1 cellular context compared by ENCODE assay signal in the genomic region with DNA sequence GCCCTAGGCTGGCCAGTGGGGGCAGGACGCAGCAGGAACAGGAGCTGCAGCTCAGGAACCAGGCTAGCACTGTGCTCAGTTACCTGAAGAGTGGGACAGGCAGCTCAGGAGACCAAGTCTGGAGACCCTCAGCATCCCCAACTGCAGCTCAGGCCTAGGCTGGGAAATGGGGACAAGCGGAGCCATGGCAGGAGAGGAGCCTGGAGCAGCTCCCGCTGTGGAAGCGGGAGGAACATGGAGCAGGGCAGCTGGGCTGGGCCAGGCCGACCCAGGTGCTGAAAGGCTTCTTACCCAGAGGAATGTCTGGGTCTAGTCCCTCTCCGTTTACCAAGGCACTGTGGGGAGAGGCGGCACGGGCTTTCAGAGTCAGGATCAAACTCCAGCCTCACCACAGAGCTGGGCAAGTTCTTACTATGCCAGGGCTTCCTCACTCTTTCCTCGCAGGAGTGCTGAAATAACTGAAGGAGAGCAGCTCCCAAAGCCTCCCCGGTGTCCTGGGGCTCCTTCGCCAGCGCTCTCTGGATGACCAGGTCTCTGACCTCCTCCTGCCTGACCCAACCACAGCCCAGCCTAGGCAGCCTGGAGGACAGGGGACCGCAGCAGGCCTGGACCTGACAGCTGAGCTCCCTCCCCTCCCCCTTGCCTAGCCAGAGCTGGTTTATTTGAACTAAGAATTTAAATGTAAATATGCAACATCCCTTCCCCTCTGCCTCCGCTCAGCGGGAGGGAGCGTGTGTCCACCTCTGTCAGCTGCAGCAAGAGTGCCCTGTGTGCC.
TF ChIP-seq lines count a peak whose summit lies in the region.

No MANE protein-coding gene starts in this region.

TF ChIP-seq in HepG2, 621 proteins besides CTCF, POLR2A, EP300 and RAD21 (continued from another document and continues in another):
- TF ChIP-seq, protein P1, sequence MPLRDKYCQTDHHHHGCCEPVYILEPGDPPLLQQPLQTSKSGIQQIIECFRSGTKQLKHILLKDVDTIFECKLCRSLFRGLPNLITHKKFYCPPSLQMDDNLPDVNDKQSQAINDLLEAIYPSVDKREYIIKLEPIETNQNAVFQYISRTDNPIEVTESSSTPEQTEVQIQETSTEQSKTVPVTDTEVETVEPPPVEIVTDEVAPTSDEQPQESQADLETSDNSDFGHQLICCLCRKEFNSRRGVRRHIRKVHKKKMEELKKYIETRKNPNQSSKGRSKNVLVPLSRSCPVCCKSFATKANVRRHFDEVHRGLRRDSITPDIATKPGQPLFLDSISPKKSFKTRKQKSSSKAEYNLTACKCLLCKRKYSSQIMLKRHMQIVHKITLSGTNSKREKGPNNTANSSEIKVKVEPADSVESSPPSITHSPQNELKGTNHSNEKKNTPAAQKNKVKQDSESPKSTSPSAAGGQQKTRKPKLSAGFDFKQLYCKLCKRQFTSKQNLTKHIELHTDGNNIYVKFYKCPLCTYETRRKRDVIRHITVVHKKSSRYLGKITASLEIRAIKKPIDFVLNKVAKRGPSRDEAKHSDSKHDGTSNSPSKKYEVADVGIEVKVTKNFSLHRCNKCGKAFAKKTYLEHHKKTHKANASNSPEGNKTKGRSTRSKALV (CRISPR knock-in tag; IDR thresholded peaks at IDR 0.05), result no peak
- TF ChIP-seq ZNF781 (CRISPR knock-in tag; IDR thresholded peaks at IDR 0.05; ENCODE audit: borderline replicate concordance, not compliant biosample characterization), result no peak
- no peak for TF ChIP-seq IRX3 (CRISPR knock-in tag; IDR thresholded peaks at IDR 0.05; ENCODE audit: borderline replicate concordance, low read depth)
- no peak for TF ChIP-seq RFX5 (IDR thresholded peaks at IDR 0.05; ENCODE audit: low read depth, low read length)
- TF ChIP-seq, protein P2, sequence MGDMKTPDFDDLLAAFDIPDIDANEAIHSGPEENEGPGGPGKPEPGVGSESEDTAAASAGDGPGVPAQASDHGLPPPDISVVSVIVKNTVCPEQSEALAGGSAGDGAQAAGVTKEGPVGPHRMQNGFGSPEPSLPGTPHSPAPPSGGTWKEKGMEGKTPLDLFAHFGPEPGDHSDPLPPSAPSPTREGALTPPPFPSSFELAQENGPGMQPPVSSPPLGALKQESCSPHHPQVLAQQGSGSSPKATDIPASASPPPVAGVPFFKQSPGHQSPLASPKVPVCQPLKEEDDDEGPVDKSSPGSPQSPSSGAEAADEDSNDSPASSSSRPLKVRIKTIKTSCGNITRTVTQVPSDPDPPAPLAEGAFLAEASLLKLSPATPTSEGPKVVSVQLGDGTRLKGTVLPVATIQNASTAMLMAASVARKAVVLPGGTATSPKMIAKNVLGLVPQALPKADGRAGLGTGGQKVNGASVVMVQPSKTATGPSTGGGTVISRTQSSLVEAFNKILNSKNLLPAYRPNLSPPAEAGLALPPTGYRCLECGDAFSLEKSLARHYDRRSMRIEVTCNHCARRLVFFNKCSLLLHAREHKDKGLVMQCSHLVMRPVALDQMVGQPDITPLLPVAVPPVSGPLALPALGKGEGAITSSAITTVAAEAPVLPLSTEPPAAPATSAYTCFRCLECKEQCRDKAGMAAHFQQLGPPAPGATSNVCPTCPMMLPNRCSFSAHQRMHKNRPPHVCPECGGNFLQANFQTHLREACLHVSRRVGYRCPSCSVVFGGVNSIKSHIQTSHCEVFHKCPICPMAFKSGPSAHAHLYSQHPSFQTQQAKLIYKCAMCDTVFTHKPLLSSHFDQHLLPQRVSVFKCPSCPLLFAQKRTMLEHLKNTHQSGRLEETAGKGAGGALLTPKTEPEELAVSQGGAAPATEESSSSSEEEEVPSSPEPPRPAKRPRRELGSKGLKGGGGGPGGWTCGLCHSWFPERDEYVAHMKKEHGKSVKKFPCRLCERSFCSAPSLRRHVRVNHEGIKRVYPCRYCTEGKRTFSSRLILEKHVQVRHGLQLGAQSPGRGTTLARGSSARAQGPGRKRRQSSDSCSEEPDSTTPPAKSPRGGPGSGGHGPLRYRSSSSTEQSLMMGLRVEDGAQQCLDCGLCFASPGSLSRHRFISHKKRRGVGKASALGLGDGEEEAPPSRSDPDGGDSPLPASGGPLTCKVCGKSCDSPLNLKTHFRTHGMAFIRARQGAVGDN (CRISPR knock-in tag; IDR thresholded peaks at IDR 0.05), result peak; percentile 69
- no peak for TF ChIP-seq HOXD1 (CRISPR knock-in tag; IDR thresholded peaks at IDR 0.05)
- peak; percentile 16 for TF ChIP-seq SKI (IDR thresholded peaks at IDR 0.05; ENCODE audit: partially characterized antibody)
- TF ChIP-seq SMC3 (IDR thresholded peaks at IDR 0.05; ENCODE audit: low read length), result no peak
- TF ChIP-seq ZNF292 (CRISPR knock-in tag; IDR thresholded peaks at IDR 0.05; ENCODE audit: borderline replicate concordance, low read depth), result peak; percentile 94
- TF ChIP-seq GABPA (IDR thresholded peaks at IDR 0.05; ENCODE audit: low read depth, low read length), result no peak
- TF ChIP-seq GABPA (CRISPR knock-in tag; IDR thresholded peaks at IDR 0.05; ENCODE audit: low read depth), result no peak
- TF ChIP-seq ZC3H4 (CRISPR knock-in tag; IDR thresholded peaks at IDR 0.05; ENCODE audit: borderline replicate concordance), result no peak
- no peak for TF ChIP-seq ZNF749 (CRISPR knock-in tag; IDR thresholded peaks at IDR 0.05; ENCODE audit: borderline replicate concordance)
- peak; percentile 65; the same call in 1 of the 2 replicates for TF ChIP-seq ZNF225 (CRISPR knock-in tag; IDR thresholded peaks at IDR 0.05)
- no peak for TF ChIP-seq CEBPB (IDR thresholded peaks at IDR 0.05; ENCODE audit: borderline replicate concordance, low read depth, low read length)
- peak; percentile 72; the same call in 1 of the 2 replicates for TF ChIP-seq ZSCAN31 (CRISPR knock-in tag; IDR thresholded peaks at IDR 0.05; ENCODE audit: low read depth)
- TF ChIP-seq, protein P3, sequence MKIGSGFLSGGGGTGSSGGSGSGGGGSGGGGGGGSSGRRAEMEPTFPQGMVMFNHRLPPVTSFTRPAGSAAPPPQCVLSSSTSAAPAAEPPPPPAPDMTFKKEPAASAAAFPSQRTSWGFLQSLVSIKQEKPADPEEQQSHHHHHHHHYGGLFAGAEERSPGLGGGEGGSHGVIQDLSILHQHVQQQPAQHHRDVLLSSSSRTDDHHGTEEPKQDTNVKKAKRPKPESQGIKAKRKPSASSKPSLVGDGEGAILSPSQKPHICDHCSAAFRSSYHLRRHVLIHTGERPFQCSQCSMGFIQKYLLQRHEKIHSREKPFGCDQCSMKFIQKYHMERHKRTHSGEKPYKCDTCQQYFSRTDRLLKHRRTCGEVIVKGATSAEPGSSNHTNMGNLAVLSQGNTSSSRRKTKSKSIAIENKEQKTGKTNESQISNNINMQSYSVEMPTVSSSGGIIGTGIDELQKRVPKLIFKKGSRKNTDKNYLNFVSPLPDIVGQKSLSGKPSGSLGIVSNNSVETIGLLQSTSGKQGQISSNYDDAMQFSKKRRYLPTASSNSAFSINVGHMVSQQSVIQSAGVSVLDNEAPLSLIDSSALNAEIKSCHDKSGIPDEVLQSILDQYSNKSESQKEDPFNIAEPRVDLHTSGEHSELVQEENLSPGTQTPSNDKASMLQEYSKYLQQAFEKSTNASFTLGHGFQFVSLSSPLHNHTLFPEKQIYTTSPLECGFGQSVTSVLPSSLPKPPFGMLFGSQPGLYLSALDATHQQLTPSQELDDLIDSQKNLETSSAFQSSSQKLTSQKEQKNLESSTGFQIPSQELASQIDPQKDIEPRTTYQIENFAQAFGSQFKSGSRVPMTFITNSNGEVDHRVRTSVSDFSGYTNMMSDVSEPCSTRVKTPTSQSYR (CRISPR knock-in tag; IDR thresholded peaks at IDR 0.05; ENCODE audit: borderline replicate concordance), result peak; percentile 97
- TF ChIP-seq, protein P4, sequence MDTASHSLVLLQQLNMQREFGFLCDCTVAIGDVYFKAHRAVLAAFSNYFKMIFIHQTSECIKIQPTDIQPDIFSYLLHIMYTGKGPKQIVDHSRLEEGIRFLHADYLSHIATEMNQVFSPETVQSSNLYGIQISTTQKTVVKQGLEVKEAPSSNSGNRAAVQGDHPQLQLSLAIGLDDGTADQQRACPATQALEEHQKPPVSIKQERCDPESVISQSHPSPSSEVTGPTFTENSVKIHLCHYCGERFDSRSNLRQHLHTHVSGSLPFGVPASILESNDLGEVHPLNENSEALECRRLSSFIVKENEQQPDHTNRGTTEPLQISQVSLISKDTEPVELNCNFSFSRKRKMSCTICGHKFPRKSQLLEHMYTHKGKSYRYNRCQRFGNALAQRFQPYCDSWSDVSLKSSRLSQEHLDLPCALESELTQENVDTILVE (CRISPR knock-in tag; IDR thresholded peaks at IDR 0.05), result peak; percentile 54; the same call in 1 of the 2 replicates
- TF ChIP-seq NAIF1 (CRISPR knock-in tag; IDR thresholded peaks at IDR 0.05; ENCODE audit: borderline replicate concordance), result no peak
- TF ChIP-seq ZNF383 (CRISPR knock-in tag; IDR thresholded peaks at IDR 0.05; ENCODE audit: borderline replicate concordance), result peak; percentile 82; the same call in 1 of the 2 replicates
- TF ChIP-seq ZNF256 (CRISPR knock-in tag; conservative IDR thresholded peaks at IDR 0.05), result no peak
- no peak for TF ChIP-seq ZNF703 (CRISPR knock-in tag; IDR thresholded peaks at IDR 0.05; ENCODE audit: borderline replicate concordance)
- TF ChIP-seq KMT2A (CRISPR knock-in tag; IDR thresholded peaks at IDR 0.05), result peak; percentile 20; the same call in 1 of the 2 replicates
- TF ChIP-seq MTF2 (CRISPR knock-in tag; IDR thresholded peaks at IDR 0.05; ENCODE audit: borderline replicate concordance), result no peak
- TF ChIP-seq ZZZ3 (CRISPR knock-in tag; IDR thresholded peaks at IDR 0.05; ENCODE audit: borderline replicate concordance), result no peak
- TF ChIP-seq HDAC6 (IDR thresholded peaks at IDR 0.05; ENCODE audit: low read depth, low read length), result no peak
- TF ChIP-seq MEF2D (CRISPR knock-in tag; IDR thresholded peaks at IDR 0.05), result peak; percentile 52; the same call in 1 of the 2 replicates
- no peak for TF ChIP-seq CREM (IDR thresholded peaks at IDR 0.05)
- no peak for TF ChIP-seq CREM (CRISPR knock-in tag; IDR thresholded peaks at IDR 0.05)
- no peak for TF ChIP-seq ETV6 (CRISPR knock-in tag; conservative IDR thresholded peaks at IDR 0.05)
- TF ChIP-seq ZFP1 (CRISPR knock-in tag; IDR thresholded peaks at IDR 0.05), result no peak
- TF ChIP-seq, protein P5, sequence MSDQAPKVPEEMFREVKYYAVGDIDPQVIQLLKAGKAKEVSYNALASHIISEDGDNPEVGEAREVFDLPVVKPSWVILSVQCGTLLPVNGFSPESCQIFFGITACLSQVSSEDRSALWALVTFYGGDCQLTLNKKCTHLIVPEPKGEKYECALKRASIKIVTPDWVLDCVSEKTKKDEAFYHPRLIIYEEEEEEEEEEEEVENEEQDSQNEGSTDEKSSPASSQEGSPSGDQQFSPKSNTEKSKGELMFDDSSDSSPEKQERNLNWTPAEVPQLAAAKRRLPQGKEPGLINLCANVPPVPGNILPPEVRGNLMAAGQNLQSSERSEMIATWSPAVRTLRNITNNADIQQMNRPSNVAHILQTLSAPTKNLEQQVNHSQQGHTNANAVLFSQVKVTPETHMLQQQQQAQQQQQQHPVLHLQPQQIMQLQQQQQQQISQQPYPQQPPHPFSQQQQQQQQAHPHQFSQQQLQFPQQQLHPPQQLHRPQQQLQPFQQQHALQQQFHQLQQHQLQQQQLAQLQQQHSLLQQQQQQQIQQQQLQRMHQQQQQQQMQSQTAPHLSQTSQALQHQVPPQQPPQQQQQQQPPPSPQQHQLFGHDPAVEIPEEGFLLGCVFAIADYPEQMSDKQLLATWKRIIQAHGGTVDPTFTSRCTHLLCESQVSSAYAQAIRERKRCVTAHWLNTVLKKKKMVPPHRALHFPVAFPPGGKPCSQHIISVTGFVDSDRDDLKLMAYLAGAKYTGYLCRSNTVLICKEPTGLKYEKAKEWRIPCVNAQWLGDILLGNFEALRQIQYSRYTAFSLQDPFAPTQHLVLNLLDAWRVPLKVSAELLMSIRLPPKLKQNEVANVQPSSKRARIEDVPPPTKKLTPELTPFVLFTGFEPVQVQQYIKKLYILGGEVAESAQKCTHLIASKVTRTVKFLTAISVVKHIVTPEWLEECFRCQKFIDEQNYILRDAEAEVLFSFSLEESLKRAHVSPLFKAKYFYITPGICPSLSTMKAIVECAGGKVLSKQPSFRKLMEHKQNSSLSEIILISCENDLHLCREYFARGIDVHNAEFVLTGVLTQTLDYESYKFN (CRISPR knock-in tag; conservative IDR thresholded peaks at IDR 0.05), result peak; percentile 64
- peak; percentile 56 for TF ChIP-seq GABPB1 (CRISPR knock-in tag; IDR thresholded peaks at IDR 0.05)
- TF ChIP-seq KLF11 (CRISPR knock-in tag; IDR thresholded peaks at IDR 0.05), result no peak
- TF ChIP-seq PPARG (CRISPR knock-in tag; conservative IDR thresholded peaks at IDR 0.05), result peak; percentile 78
- peak; percentile 82 for TF ChIP-seq TEAD3 (CRISPR knock-in tag; optimal IDR thresholded peaks at IDR 0.05; ENCODE audit: borderline replicate concordance)
- TF ChIP-seq ZNF44 (CRISPR knock-in tag; IDR thresholded peaks at IDR 0.05), result no peak; the same call in 1 of the 2 replicates
- 0 out of 2 replicates have a peak, but pooled peaks have one; percentile 9 for TF ChIP-seq ZNF121 (CRISPR knock-in tag; IDR thresholded peaks at IDR 0.05)
- peak; percentile 56; the same call in 1 of the 2 replicates for TF ChIP-seq KAT8 (CRISPR knock-in tag; IDR thresholded peaks at IDR 0.05)
- TF ChIP-seq, protein P6, sequence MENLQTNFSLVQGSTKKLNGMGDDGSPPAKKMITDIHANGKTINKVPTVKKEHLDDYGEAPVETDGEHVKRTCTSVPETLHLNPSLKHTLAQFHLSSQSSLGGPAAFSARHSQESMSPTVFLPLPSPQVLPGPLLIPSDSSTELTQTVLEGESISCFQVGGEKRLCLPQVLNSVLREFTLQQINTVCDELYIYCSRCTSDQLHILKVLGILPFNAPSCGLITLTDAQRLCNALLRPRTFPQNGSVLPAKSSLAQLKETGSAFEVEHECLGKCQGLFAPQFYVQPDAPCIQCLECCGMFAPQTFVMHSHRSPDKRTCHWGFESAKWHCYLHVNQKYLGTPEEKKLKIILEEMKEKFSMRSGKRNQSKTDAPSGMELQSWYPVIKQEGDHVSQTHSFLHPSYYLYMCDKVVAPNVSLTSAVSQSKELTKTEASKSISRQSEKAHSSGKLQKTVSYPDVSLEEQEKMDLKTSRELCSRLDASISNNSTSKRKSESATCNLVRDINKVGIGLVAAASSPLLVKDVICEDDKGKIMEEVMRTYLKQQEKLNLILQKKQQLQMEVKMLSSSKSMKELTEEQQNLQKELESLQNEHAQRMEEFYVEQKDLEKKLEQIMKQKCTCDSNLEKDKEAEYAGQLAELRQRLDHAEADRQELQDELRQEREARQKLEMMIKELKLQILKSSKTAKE (CRISPR knock-in tag; IDR thresholded peaks at IDR 0.05; ENCODE audit: borderline replicate concordance), result 0 out of 2 replicates have a peak, but pooled peaks have one; percentile 49
- TF ChIP-seq AGO1 (IDR thresholded peaks at IDR 0.05; ENCODE audit: low read depth, low read length, poor library complexity, severe bottlenecking), result peak; percentile 29
- no peak for TF ChIP-seq THYN1 (CRISPR knock-in tag; IDR thresholded peaks at IDR 0.05; ENCODE audit: borderline replicate concordance, low read depth)
- 0 out of 2 replicates have a peak, but pooled peaks have one; percentile 67 for TF ChIP-seq RARG (CRISPR knock-in tag; IDR thresholded peaks at IDR 0.05; ENCODE audit: low read depth)
- TF ChIP-seq, protein P7, sequence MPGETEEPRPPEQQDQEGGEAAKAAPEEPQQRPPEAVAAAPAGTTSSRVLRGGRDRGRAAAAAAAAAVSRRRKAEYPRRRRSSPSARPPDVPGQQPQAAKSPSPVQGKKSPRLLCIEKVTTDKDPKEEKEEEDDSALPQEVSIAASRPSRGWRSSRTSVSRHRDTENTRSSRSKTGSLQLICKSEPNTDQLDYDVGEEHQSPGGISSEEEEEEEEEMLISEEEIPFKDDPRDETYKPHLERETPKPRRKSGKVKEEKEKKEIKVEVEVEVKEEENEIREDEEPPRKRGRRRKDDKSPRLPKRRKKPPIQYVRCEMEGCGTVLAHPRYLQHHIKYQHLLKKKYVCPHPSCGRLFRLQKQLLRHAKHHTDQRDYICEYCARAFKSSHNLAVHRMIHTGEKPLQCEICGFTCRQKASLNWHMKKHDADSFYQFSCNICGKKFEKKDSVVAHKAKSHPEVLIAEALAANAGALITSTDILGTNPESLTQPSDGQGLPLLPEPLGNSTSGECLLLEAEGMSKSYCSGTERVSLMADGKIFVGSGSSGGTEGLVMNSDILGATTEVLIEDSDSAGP (CRISPR knock-in tag; IDR thresholded peaks at IDR 0.05; ENCODE audit: borderline replicate concordance), result peak; percentile 83
